In genomic region chr5:54561646-54562045, GRCh38 we compare ENCODE assay signal across 38 cellular contexts.
"Had no signal": no experiment of that assay in that cellular context is flagged by ENCODE, and none has a peak within 500 bp of the region (broad histone marks: within the 10 kb centered on the region; RNA-seq: fewer than 3 reads in every experiment).

No MANE protein-coding gene starts in this region.

- H3K27ac ChIP-seq: adrenal gland, body of pancreas, brain microvascular endothelial cell, breast epithelium, WERI-Rb-1 had no signal

- H3K9me3 Mint-ChIP-seq: activated naive CD4-positive, alpha-beta T cell treated with anti-CD3 and anti-CD28 coated beads, Interleukin-2, amount 50 U/mL, for 72 hours; activated T-cell treated with anti-CD3 and anti-CD28 coated beads, Interleukin-2, amount 50 U/mL, for 4 hours; activated T-cell treated with anti-CD3 and anti-CD28 coated beads, Interleukin-2, amount 50 U/mL, for 72 hours had no signal

- H3K4me1 ChIP-seq: adrenal gland, body of pancreas, breast epithelium had no signal

- H3K36me3 ChIP-seq: adrenal gland, brain microvascular endothelial cell, breast epithelium, WERI-Rb-1 had no signal

- H3K4me1 Mint-ChIP-seq: activated CD4-positive, alpha-beta T cell treated with anti-CD3 and anti-CD28 coated beads for 36 hours; activated CD4-positive, alpha-beta T cell treated with anti-CD3 and anti-CD28 coated beads, Interleukin-2, amount 10 ng/mL, durations not matched to agents 7 days and 5 days; activated naive CD8-positive, alpha-beta T cell treated with anti-CD3 and anti-CD28 coated beads for 36 hours; activated T-helper 17 cell treated with anti-CD3 and anti-CD28 coated beads, Interleukin-2, amount 50 U/mL, for 72 hours; WTC11 had no signal

- H3K27ac Mint-ChIP-seq: activated CD4-positive, alpha-beta T cell treated with anti-CD3 and anti-CD28 coated beads for 36 hours; activated CD4-positive, alpha-beta T cell treated with anti-CD3 and anti-CD28 coated beads, Interleukin-2, amount 10 ng/mL, durations not matched to agents 7 days and 5 days; activated CD8-positive, alpha-beta T cell treated with anti-CD3 and anti-CD28 coated beads for 36 hours; activated naive CD4-positive, alpha-beta T cell treated with anti-CD3 and anti-CD28 coated beads for 36 hours; activated naive CD4-positive, alpha-beta T cell treated with anti-CD3 and anti-CD28 coated beads, Interleukin-2, amount 50 U/mL, for 72 hours; activated naive CD8-positive, alpha-beta T cell treated with anti-CD3 and anti-CD28 coated beads for 36 hours; activated T-cell treated with anti-CD3 and anti-CD28 coated beads, Interleukin-2, amount 50 U/mL, for 72 hours; activated T-helper 1 cell treated with anti-CD3 and anti-CD28 coated beads, Interleukin-12 subunit alpha, Interleukin-12 subunit beta, Interleukin-2, Interleukin-4 antibody, amounts not matched to agents 30 ng/mL and 10 ng/mL and 1 ng/mL, durations not matched to agents 14 hours and 24 hours and 36 hours; activated T-helper 17 cell treated with anti-CD3 and anti-CD28 coated beads, Interleukin-2, amount 50 U/mL, for 72 hours; T-helper 1 cell treated with Interleukin-12 subunit alpha and Interleukin-12 subunit beta and Interleukin-4 antibody, amounts not matched to agents 30 μg/mL and 1 μg/mL, for 36 hours; T-helper 2 cell treated with Interferon-gamma antibody and Interleukin-4, amounts not matched to agents 5 μg/mL and 100 μg/mL, for 36 hours; WTC11 had no signal

- H3K27me3 ChIP-seq: adrenal gland, body of pancreas, brain microvascular endothelial cell, breast epithelium had no signal

- ATAC-seq: activated CD4-positive, alpha-beta T cell treated with anti-CD3 and anti-CD28 coated beads for 36 hours; activated CD4-positive, CD25-positive, alpha-beta regulatory T cell treated with anti-CD3 and anti-CD28 coated beads, Interleukin-2, amount 50 U/mL, for 24 hours; activated CD8-positive, alpha-beta T cell treated with anti-CD3 and anti-CD28 coated beads for 36 hours; activated naive CD4-positive, alpha-beta T cell treated with anti-CD3 and anti-CD28 coated beads, Interleukin-2, amount 50 U/mL, for 72 hours; activated T-cell treated with anti-CD3 and anti-CD28 coated beads, Interleukin-2, amount 50 U/mL, for 4 hours; activated T-cell treated with anti-CD3 and anti-CD28 coated beads, Interleukin-2, amount 50 U/mL, for 72 hours; activated T-helper 17 cell treated with anti-CD3 and anti-CD28 coated beads, Interleukin-2, amount 50 U/mL, for 72 hours; body of pancreas; WTC11 had no signal

- DNase-seq: activated CD4-positive, alpha-beta T cell treated with anti-CD3 and anti-CD28 coated beads for 1 hour; activated CD4-positive, alpha-beta T cell treated with anti-CD3 and anti-CD28 coated beads for 36 hours; activated CD4-positive, alpha-beta T cell treated with anti-CD3 and anti-CD28 coated beads for 48 hours; activated CD4-positive, alpha-beta T cell treated with anti-CD3 and anti-CD28 coated beads, Interleukin-2, amount 10 ng/mL, durations not matched to agents 7 days and 5 days; activated CD4-positive, alpha-beta T cell treated with anti-CD3 and anti-CD28 coated beads, Interleukin-2, amount 50 U/mL, for 48 hours; activated CD4-positive, CD25-positive, alpha-beta regulatory T cell; activated CD8-positive, alpha-beta memory T cell treated with anti-CD3 and anti-CD28 coated beads, Interleukin-2, amount 50 U/mL, for 4 hours; activated CD8-positive, alpha-beta T cell treated with anti-CD3 and anti-CD28 coated beads for 36 hours; activated effector memory CD4-positive, alpha-beta T cell treated with anti-CD3 and anti-CD28 coated beads, Interleukin-2, amount 50 U/mL, for 16 hours; activated gamma-delta T cell treated with Interleukin-2 at 50 U/mL for 16 hours; activated naive CD4-positive, alpha-beta T cell; activated naive CD4-positive, alpha-beta T cell treated with anti-CD3 and anti-CD28 coated beads for 36 hours; activated naive CD4-positive, alpha-beta T cell treated with anti-CD3 and anti-CD28 coated beads, Interleukin-2, amount 50 U/mL, for 16 hours; activated naive CD8-positive, alpha-beta T cell treated with anti-CD3 and anti-CD28 coated beads for 36 hours; activated T-cell treated with anti-CD3 and anti-CD28 coated beads for 4 hours; activated T-cell treated with anti-CD3 and anti-CD28 coated beads, Interleukin-2, amount 50 U/mL, for 1 hour; activated T-cell treated with anti-CD3 and anti-CD28 coated beads, Interleukin-2, amount 50 U/mL, for 4 hours; activated T-cell treated with anti-CD3 and anti-CD28 coated beads, Interleukin-2, amount 50 U/mL, for 72 hours; adrenal gland; amniotic stem cell; aorta; body of pancreas; brain microvascular endothelial cell; central memory CD4-positive, alpha-beta T cell; T-helper 1 cell; T-helper 2 cell; T-helper 9 cell; WERI-Rb-1 had no signal

- H3K9me3 ChIP-seq: adrenal gland, body of pancreas, breast epithelium had no signal

- FAIRE-seq: astrocyte, TTC549 had no signal

- H3K4me3 ChIP-seq: adrenal gland, body of pancreas, breast epithelium had no signal

- H3K4me3 Mint-ChIP-seq: activated CD4-positive, alpha-beta T cell treated with anti-CD3 and anti-CD28 coated beads for 36 hours; activated CD4-positive, alpha-beta T cell treated with anti-CD3 and anti-CD28 coated beads, Interleukin-2, amount 10 ng/mL, durations not matched to agents 7 days and 5 days; activated CD8-positive, alpha-beta T cell treated with anti-CD3 and anti-CD28 coated beads for 36 hours; activated naive CD4-positive, alpha-beta T cell treated with anti-CD3 and anti-CD28 coated beads for 36 hours; activated naive CD8-positive, alpha-beta T cell treated with anti-CD3 and anti-CD28 coated beads for 36 hours; activated T-cell treated with anti-CD3 and anti-CD28 coated beads, Interleukin-2, amount 50 U/mL, for 4 hours; activated T-cell treated with anti-CD3 and anti-CD28 coated beads, Interleukin-2, amount 50 U/mL, for 72 hours; activated T-helper 1 cell treated with anti-CD3 and anti-CD28 coated beads, Interleukin-12 subunit alpha, Interleukin-12 subunit beta, Interleukin-2, Interleukin-4 antibody, amounts not matched to agents 30 ng/mL and 10 ng/mL and 1 ng/mL, durations not matched to agents 14 hours and 24 hours and 36 hours; activated T-helper 17 cell treated with anti-CD3 and anti-CD28 coated beads, Interleukin-2, amount 50 U/mL, for 72 hours; T-helper 1 cell treated with Interleukin-12 subunit alpha and Interleukin-12 subunit beta and Interleukin-4 antibody, amounts not matched to agents 30 μg/mL and 1 μg/mL, for 36 hours; T-helper 2 cell treated with Interferon-gamma antibody and Interleukin-4, amounts not matched to agents 5 μg/mL and 100 μg/mL, for 36 hours; WTC11 had no signal

- H3K27me3 Mint-ChIP-seq: activated CD4-positive, alpha-beta T cell treated with anti-CD3 and anti-CD28 coated beads for 36 hours; activated CD4-positive, alpha-beta T cell treated with anti-CD3 and anti-CD28 coated beads, Interleukin-2, amount 10 ng/mL, durations not matched to agents 7 days and 5 days; activated CD8-positive, alpha-beta T cell treated with anti-CD3 and anti-CD28 coated beads for 36 hours; activated naive CD8-positive, alpha-beta T cell treated with anti-CD3 and anti-CD28 coated beads for 36 hours; activated T-helper 17 cell treated with anti-CD3 and anti-CD28 coated beads, Interleukin-2, amount 50 U/mL, for 72 hours had no signal

- H3K36me3 Mint-ChIP-seq: activated naive CD4-positive, alpha-beta T cell treated with anti-CD3 and anti-CD28 coated beads, Interleukin-2, amount 50 U/mL, for 72 hours; activated naive CD8-positive, alpha-beta T cell treated with anti-CD3 and anti-CD28 coated beads for 36 hours; WTC11 had no signal
